In the genomic region with DNA sequence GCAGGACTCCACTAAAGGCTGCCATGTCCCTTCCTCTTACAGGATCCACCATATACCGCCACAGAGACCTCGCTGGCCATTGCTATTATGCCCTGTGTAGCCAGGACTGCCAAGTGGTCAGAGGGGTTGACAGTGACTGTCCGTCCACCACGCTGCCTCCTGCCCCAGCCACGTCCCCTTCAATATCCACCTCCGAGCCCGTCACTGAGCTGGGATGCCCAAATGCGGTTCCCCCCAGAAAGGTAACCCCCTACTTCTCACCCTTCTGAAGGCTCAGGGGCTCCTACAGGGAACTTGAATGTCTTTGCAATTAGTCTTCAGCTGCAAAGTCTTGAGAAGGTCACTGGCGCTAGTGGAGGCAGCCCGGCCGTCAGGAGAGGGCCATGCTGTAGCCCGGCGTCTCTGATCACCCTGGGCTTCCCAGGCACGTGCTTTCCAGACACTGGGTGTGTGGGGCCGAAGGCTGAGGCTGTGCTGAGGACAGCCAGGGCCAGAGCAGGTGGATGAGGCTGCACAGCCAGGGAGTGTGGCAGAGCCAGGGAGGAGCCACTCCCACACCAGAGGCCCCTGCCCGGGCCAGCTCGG, we compare ENCODE assay signal across 23 cellular contexts. TPM values are rescaled to one million over a fixed set of nuclear protein-coding genes. Genes with fewer than 3 reads are reported as not detected.
DNase-seq lines count a peak whose midpoint lies in the region; ATAC-seq and TF ChIP-seq lines count a peak whose summit lies in the region.
"Had no signal": no experiment of that assay in that cellular context is flagged by ENCODE, and none has a peak within 500 bp of the region (broad histone marks: within the 10 kb centered on the region; RNA-seq: fewer than 3 reads in every experiment).

No MANE protein-coding gene starts in this region.

- H3K4me1 ChIP-seq in left ventricle myocardium inferior (no peaks in the 10 kb centered on the region), heart right ventricle (no peaks in the 10 kb centered on the region), ascending aorta (no peaks in the 10 kb centered on the region), lower lobe of right lung (no peaks in the 10 kb centered on the region), aorta (ENCODE audit: control insufficient read depth in 1 of 2, insufficient read depth in 2 of 2, low read length in 2 of 2) (no peaks in the 10 kb centered on the region)

- TF ChIP-seq CTCF in left ventricle myocardium inferior (IDR thresholded peaks at IDR 0.05; ENCODE audit: borderline replicate concordance) (no peak), heart right ventricle (IDR thresholded peaks at IDR 0.05) (no peak), ascending aorta (IDR thresholded peaks at IDR 0.05) (no peak), lower lobe of right lung (IDR thresholded peaks at IDR 0.05) (no peak)

- H3K27me3 ChIP-seq in left ventricle myocardium inferior (ENCODE audit: low read depth): peaks cover 71% of the 10 kb centered on the region
- H3K27me3 ChIP-seq in heart right ventricle: peaks cover 0 to 43% (median 20%) of the 10 kb centered on the region in 7 donors
- H3K27me3 ChIP-seq in ascending aorta: no peaks in the 10 kb centered on the region
- peaks cover 22% of the 10 kb centered on the region for H3K27me3 ChIP-seq in lower lobe of right lung (ENCODE audit: low read depth)
- no peaks in the 10 kb centered on the region for H3K27me3 ChIP-seq in aorta (ENCODE audit: control insufficient read depth in 1 of 2, insufficient read depth in 2 of 2, low read length in 1 of 2)

- DNase-seq in left ventricle myocardium inferior (peak; percentile 9), heart right ventricle (no peak), ascending aorta (ENCODE audit: low spot score in 2 of 2) (peak; percentile 0 to 43), lower lobe of right lung (peak; percentile 15), aorta (peak; percentile 31 to 72), COLO668 (lab: John Stamatoyannopoulos, UW; ENCODE audit: unreplicated experiment) (no peak)
- DNase-seq in stimulated activated CD4-positive, alpha-beta T cell treated with anti-CD3 and anti-CD28 coated beads, Interleukin-2, amount 100 ng/mL, for 48 hours: no peak
- DNase-seq: activated gamma-delta T cell; caudate nucleus; CD4-positive, CD25-positive, alpha-beta regulatory T cell; dermis blood vessel endothelial cell; DMS 273 treated with DMSO at 0.1 percent for 48 hours; glutamatergic neuron; GM23248; midbrain; NCI-H1105; NCI-H2029 treated with DMSO at 0.1 percent for 48 hours; NCI-H226; stimulated activated naive CD8-positive, alpha-beta T cell treated with anti-CD3 and anti-CD28 coated beads, Interleukin-15, Interleukin-2, amounts not matched to agents 100 U/mL and 50 U/mL, for 24 hours; WERI-Rb-1 had no signal

- H3K27ac ChIP-seq in left ventricle myocardium inferior (replicated peaks) (no peak overlapping the region), heart right ventricle (no peak overlapping the region), ascending aorta (no peak overlapping the region), lower lobe of right lung (no peak overlapping the region), aorta (ENCODE audit: low read depth in 1 of 2, low read length in 2 of 2) (no peak overlapping the region)
- H3K27ac ChIP-seq: GM23248, WERI-Rb-1 had no signal

- intact Hi-C loops in left ventricle myocardium inferior (cut with micrococcal nuclease): no loop called here
- intact Hi-C loops in heart right ventricle (cut with DNase I): no loop called here
- intact Hi-C loops in ascending aorta (cut with DNase I): no loop called here
- intact Hi-C loops in lower lobe of right lung (cut with DNase I): no loop called here
- intact Hi-C loops in aorta (cut with DNase I): no loop called here

- H3K4me3 ChIP-seq in left ventricle myocardium inferior (no peak overlapping the region), heart right ventricle (no peak overlapping the region), ascending aorta (no peak overlapping the region), lower lobe of right lung (no peak overlapping the region), aorta (ENCODE audit: low read length in 2 of 2) (no peak overlapping the region)
- H3K4me3 ChIP-seq: GM23248 had no signal

- H3K9me3 ChIP-seq in left ventricle myocardium inferior (replicated peaks) (no peaks in the 10 kb centered on the region), heart right ventricle (no peaks in the 10 kb centered on the region), ascending aorta (no peaks in the 10 kb centered on the region), lower lobe of right lung (no peaks in the 10 kb centered on the region), aorta (ENCODE audit: control insufficient read depth, low read length) (no peaks in the 10 kb centered on the region)

- no peaks in the 10 kb centered on the region for H3K36me3 ChIP-seq in left ventricle myocardium inferior
- H3K36me3 ChIP-seq in heart right ventricle: no peaks in the 10 kb centered on the region
- no peaks in the 10 kb centered on the region for H3K36me3 ChIP-seq in ascending aorta
- no peaks in the 10 kb centered on the region for H3K36me3 ChIP-seq in lower lobe of right lung
- no peaks in the 10 kb centered on the region for H3K36me3 ChIP-seq in aorta (ENCODE audit: control insufficient read depth in 1 of 2, insufficient read depth in 2 of 2, low read length in 1 of 2)
- H3K36me3 ChIP-seq: WERI-Rb-1 had no signal

- ATAC-seq in heart right ventricle (no peak), lower lobe of right lung (peak in 1 of 2 donors; percentile 13), aorta (ENCODE audit: low FRiP score) (peak; percentile 42)
- ATAC-seq: stimulated activated naive CD8-positive, alpha-beta T cell treated with anti-CD3 and anti-CD28 coated beads, Interleukin-15, Interleukin-2, amounts not matched to agents 100 U/mL and 50 U/mL, for 24 hours had no signal

- 84 to 87% methylated on average over 17 of the region's 17 CpGs for WGBS in heart right ventricle, 2 donors
- 87 to 88% methylated on average over 17 of the region's 17 CpGs for WGBS in aorta, 2 donors

RNA-seq across cellular contexts. Expression of a gene that starts 30.0 kb away (rescaled TPM):
- not detected for total RNA-seq in left ventricle myocardium inferior
- not detected for total RNA-seq in heart right ventricle
- not detected for polyA plus RNA-seq in heart right ventricle
- under 0.01 TPM for total RNA-seq in ascending aorta
- total RNA-seq in lower lobe of right lung: 57.5 TPM
- total RNA-seq in aorta: not detected
- polyA plus RNA-seq in aorta: under 1 TPM in 1 of 2 donors, not detected in 1; 0.25 TPM
- total RNA-seq: CD4-positive, CD25-positive, alpha-beta regulatory T cell; dermis blood vessel endothelial cell; endothelial cell of umbilical vein; GM23248; natural killer cell treated with Interleukin-12 subunit alpha and Interleukin-12 subunit beta and Interleukin-15 and Interleukin-18, amount 100 ng/mL, for 72 hours; osteoblast had no signal
- polyA plus RNA-seq: CD4-positive, CD25-positive, alpha-beta regulatory T cell; endothelial cell of umbilical vein; GM23248 had no signal

RNA-seq across cellular contexts. Expression of a gene that starts 35.1 kb away (rescaled TPM):
- not detected for total RNA-seq in left ventricle myocardium inferior
- not detected for total RNA-seq in heart right ventricle
- not detected for polyA plus RNA-seq in heart right ventricle
- 0.11 TPM for total RNA-seq in ascending aorta
- total RNA-seq in lower lobe of right lung: 0.35 TPM
- total RNA-seq in aorta: not detected
- under 1 TPM in 1 of 2 donors, not detected in 1; 0.05 TPM for polyA plus RNA-seq in aorta
- total RNA-seq: CD4-positive, CD25-positive, alpha-beta regulatory T cell; dermis blood vessel endothelial cell; endothelial cell of umbilical vein; GM23248; natural killer cell treated with Interleukin-12 subunit alpha and Interleukin-12 subunit beta and Interleukin-15 and Interleukin-18, amount 100 ng/mL, for 72 hours; osteoblast had no signal
- polyA plus RNA-seq: CD4-positive, CD25-positive, alpha-beta regulatory T cell; endothelial cell of umbilical vein; GM23248 had no signal

Comparison
In these comparisons a context has a peak if more than half of its experiments do, and no peak if none do; other contexts are left out.
1. DNase-seq: peak in left ventricle myocardium inferior (single experiment), ascending aorta (2 of 2), lower lobe of right lung (single experiment) and aorta (2 of 2); none in heart right ventricle (0 of 2), COLO668 (single experiment) and stimulated activated CD4-positive, alpha-beta T cell treated with anti-CD3 and anti-CD28 coated beads, Interleukin-2, amount 100 ng/mL, for 48 hours (0 of 2).
2. RNA of a gene that starts 30.0 kb away (total RNA-seq): 57.5 TPM in lower lobe of right lung (single experiment); not detected in aorta, not detected in left ventricle myocardium inferior (single experiment), not detected in heart right ventricle and under 0.01 TPM in ascending aorta (single experiment); every median in the first group is over 10 times any median in the second.